In the genomic region with DNA sequence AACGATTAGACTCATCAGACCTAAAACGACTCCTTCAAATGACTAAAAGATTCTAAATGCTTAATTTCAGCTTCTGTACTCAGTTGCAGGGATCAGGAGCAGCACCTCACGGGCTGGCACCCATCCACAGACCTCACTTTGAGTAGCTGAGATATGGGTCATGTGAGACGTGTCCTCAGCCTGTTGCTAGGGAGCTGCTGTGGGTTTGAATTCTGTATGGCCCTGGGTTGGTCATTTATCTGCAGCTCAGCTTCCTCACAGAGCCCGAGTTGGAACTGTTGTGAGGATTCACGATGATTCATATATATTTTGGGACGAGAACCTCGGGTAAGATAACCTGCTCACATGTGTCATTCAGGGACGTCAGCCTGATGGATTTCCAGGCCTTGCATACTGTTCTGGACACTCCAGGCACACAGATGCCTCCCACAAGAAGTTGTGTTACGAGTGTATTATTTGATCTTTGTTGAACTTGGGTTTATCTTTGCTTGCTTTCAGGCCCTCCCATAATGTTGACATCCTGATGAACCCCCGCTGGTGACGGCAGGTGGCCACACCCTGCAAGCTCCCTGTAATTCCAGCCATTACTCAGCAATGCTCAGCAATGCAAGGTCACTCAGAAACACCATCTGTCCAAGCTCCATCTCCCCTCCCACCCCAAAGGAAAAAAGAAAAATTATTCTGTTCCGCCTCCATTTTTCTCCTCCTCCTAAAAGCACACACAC, we compare ENCODE assay signal across 1 cellular context.
TF ChIP-seq lines count a peak whose summit lies in the region.

No MANE protein-coding gene starts in this region.

TF ChIP-seq in K562, 482 proteins besides CTCF, POLR2A, EP300 and RAD21 (continued from another document):
- TF ChIP-seq BHLHE40 (IDR thresholded peaks at IDR 0.05; ENCODE audit: low read length) (peak; percentile 62; the same call in 1 of the 2 replicates), KDM1A (IDR thresholded peaks at IDR 0.05) (peak; percentile 23 to 49; a peak in 2 of 4 replicates), ARID1B (IDR thresholded peaks at IDR 0.05) (peak; percentile 83), POU5F1 (IDR thresholded peaks at IDR 0.05; ENCODE audit: borderline replicate concordance, low read depth, low read length, partially characterized antibody) (no peak), CREB1 (IDR thresholded peaks at IDR 0.05) (no peak), CREB1 (CRISPR knock-in tag; IDR thresholded peaks at IDR 0.05) (peak; percentile 46; the same call in 1 of the 2 replicates), CEBPG (CRISPR knock-in tag; IDR thresholded peaks at IDR 0.05) (peak; percentile 90), CEBPG (tag; conservative IDR thresholded peaks at IDR 0.05 in 1 of 2, IDR thresholded peaks at IDR 0.05 in 1 of 2) (peak; percentile 34 to 91; a peak in 3 of 4 replicates), RBBP5 (IDR thresholded peaks at IDR 0.05; ENCODE audit: borderline replicate concordance, insufficient read depth, low read length, poor library complexity, severe bottlenecking) (peak; percentile 51), NR3C1 (CRISPR knock-in tag; IDR thresholded peaks at IDR 0.05) (no peak), KLF1 (tag; IDR thresholded peaks at IDR 0.05) (peak; percentile 60), HDAC1 (IDR thresholded peaks at IDR 0.05) (0 out of 4 replicates have a peak, but pooled peaks of 1 of the 2 experiments have one; percentile 40), EP400 (IDR thresholded peaks at IDR 0.05) (peak; percentile 64; the same call in 1 of the 2 replicates), GTF2A2 (tag; IDR thresholded peaks at IDR 0.05) (no peak), MXI1 (IDR thresholded peaks at IDR 0.05; ENCODE audit: low read depth, low read length) (no peak), MYBL2 (IDR thresholded peaks at IDR 0.05; ENCODE audit: low read depth) (no peak), MYBL2 (CRISPR knock-in tag; IDR thresholded peaks at IDR 0.05; ENCODE audit: borderline replicate concordance) (no peak), NEUROD1 (IDR thresholded peaks at IDR 0.05; ENCODE audit: borderline replicate concordance, low read depth, low read length, partially characterized antibody) (peak; percentile 50), NONO (IDR thresholded peaks at IDR 0.05; ENCODE audit: low read depth in 2 of 2, low read length in 1 of 2) (no peak), NFXL1 (CRISPR knock-in tag; IDR thresholded peaks at IDR 0.05) (no peak), HOMEZ (CRISPR knock-in tag; IDR thresholded peaks at IDR 0.05) (no peak), MAFK (IDR thresholded peaks at IDR 0.05; ENCODE audit: low read length) (peak; percentile 66), JUN (IDR thresholded peaks at IDR 0.05; ENCODE audit: borderline replicate concordance, low read depth, low read length) (peak; percentile 61; the same call in 1 of the 2 replicates), JUN (CRISPR knock-in tag; IDR thresholded peaks at IDR 0.05; ENCODE audit: borderline replicate concordance) (peak; percentile 82; the same call in 1 of the 2 replicates), TRIM24 (IDR thresholded peaks at IDR 0.05) (peak; percentile 36 to 71; a peak in 2 of 4 replicates), BRCA1 (IDR thresholded peaks at IDR 0.05) (no peak), BRCA1 (CRISPR knock-in tag; IDR thresholded peaks at IDR 0.05) (no peak), BCL6 (CRISPR knock-in tag; IDR thresholded peaks at IDR 0.05) (no peak), SMARCC2 (IDR thresholded peaks at IDR 0.05; ENCODE audit: low read depth) (peak; percentile 55), CXXC5 (CRISPR knock-in tag; IDR thresholded peaks at IDR 0.05) (peak; percentile 46), PYGO2 (tag; IDR thresholded peaks at IDR 0.05) (no peak), MYC (IDR thresholded peaks at IDR 0.05; ENCODE audit: low read depth, low read length) (peak; percentile 32; the same call in 1 of the 2 replicates), MYC (CRISPR knock-in tag; IDR thresholded peaks at IDR 0.05; ENCODE audit: borderline replicate concordance, low read depth) (no peak), ZNF395 (CRISPR knock-in tag; IDR thresholded peaks at IDR 0.05) (no peak), SREBF2 (CRISPR knock-in tag; IDR thresholded peaks at IDR 0.05) (no peak), CCAR2 (IDR thresholded peaks at IDR 0.05; ENCODE audit: low read depth, low read length) (no peak), DPF2 (IDR thresholded peaks at IDR 0.05) (peak; percentile 89), ZNF584 (CRISPR knock-in tag; IDR thresholded peaks at IDR 0.05; ENCODE audit: low read depth) (no peak), HSF4 (CRISPR knock-in tag; IDR thresholded peaks at IDR 0.05; ENCODE audit: borderline replicate concordance) (no peak), RNF219 (CRISPR knock-in tag; IDR thresholded peaks at IDR 0.05) (no peak)
- TF ChIP-seq, protein P1, sequence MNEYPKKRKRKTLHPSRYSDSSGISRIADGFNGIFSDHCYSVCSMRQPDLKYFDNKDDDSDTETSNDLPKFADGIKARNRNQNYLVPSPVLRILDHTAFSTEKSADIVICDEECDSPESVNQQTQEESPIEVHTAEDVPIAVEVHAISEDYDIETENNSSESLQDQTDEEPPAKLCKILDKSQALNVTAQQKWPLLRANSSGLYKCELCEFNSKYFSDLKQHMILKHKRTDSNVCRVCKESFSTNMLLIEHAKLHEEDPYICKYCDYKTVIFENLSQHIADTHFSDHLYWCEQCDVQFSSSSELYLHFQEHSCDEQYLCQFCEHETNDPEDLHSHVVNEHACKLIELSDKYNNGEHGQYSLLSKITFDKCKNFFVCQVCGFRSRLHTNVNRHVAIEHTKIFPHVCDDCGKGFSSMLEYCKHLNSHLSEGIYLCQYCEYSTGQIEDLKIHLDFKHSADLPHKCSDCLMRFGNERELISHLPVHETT (CRISPR knock-in tag; conservative IDR thresholded peaks at IDR 0.05 in 1 of 2, IDR thresholded peaks at IDR 0.05 in 1 of 2): 0 out of 4 replicates have a peak, but pooled peaks of 1 of the 2 experiments have one; percentile 39
- TF ChIP-seq, protein P2, sequence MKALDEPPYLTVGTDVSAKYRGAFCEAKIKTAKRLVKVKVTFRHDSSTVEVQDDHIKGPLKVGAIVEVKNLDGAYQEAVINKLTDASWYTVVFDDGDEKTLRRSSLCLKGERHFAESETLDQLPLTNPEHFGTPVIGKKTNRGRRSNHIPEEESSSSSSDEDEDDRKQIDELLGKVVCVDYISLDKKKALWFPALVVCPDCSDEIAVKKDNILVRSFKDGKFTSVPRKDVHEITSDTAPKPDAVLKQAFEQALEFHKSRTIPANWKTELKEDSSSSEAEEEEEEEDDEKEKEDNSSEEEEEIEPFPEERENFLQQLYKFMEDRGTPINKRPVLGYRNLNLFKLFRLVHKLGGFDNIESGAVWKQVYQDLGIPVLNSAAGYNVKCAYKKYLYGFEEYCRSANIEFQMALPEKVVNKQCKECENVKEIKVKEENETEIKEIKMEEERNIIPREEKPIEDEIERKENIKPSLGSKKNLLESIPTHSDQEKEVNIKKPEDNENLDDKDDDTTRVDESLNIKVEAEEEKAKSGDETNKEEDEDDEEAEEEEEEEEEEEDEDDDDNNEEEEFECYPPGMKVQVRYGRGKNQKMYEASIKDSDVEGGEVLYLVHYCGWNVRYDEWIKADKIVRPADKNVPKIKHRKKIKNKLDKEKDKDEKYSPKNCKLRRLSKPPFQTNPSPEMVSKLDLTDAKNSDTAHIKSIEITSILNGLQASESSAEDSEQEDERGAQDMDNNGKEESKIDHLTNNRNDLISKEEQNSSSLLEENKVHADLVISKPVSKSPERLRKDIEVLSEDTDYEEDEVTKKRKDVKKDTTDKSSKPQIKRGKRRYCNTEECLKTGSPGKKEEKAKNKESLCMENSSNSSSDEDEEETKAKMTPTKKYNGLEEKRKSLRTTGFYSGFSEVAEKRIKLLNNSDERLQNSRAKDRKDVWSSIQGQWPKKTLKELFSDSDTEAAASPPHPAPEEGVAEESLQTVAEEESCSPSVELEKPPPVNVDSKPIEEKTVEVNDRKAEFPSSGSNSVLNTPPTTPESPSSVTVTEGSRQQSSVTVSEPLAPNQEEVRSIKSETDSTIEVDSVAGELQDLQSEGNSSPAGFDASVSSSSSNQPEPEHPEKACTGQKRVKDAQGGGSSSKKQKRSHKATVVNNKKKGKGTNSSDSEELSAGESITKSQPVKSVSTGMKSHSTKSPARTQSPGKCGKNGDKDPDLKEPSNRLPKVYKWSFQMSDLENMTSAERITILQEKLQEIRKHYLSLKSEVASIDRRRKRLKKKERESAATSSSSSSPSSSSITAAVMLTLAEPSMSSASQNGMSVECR (CRISPR knock-in tag; IDR thresholded peaks at IDR 0.05): no peak
- TF ChIP-seq, protein P3, sequence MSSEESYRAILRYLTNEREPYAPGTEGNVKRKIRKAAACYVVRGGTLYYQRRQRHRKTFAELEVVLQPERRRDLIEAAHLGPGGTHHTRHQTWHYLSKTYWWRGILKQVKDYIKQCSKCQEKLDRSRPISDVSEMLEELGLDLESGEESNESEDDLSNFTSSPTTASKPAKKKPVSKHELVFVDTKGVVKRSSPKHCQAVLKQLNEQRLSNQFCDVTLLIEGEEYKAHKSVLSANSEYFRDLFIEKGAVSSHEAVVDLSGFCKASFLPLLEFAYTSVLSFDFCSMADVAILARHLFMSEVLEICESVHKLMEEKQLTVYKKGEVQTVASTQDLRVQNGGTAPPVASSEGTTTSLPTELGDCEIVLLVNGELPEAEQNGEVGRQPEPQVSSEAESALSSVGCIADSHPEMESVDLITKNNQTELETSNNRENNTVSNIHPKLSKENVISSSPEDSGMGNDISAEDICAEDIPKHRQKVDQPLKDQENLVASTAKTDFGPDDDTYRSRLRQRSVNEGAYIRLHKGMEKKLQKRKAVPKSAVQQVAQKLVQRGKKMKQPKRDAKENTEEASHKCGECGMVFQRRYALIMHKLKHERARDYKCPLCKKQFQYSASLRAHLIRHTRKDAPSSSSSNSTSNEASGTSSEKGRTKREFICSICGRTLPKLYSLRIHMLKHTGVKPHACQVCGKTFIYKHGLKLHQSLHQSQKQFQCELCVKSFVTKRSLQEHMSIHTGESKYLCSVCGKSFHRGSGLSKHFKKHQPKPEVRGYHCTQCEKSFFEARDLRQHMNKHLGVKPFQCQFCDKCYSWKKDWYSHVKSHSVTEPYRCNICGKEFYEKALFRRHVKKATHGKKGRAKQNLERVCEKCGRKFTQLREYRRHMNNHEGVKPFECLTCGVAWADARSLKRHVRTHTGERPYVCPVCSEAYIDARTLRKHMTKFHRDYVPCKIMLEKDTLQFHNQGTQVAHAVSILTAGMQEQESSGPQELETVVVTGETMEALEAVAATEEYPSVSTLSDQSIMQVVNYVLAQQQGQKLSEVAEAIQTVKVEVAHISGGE (CRISPR knock-in tag; IDR thresholded peaks at IDR 0.05): no peak
- TF ChIP-seq, protein P4, sequence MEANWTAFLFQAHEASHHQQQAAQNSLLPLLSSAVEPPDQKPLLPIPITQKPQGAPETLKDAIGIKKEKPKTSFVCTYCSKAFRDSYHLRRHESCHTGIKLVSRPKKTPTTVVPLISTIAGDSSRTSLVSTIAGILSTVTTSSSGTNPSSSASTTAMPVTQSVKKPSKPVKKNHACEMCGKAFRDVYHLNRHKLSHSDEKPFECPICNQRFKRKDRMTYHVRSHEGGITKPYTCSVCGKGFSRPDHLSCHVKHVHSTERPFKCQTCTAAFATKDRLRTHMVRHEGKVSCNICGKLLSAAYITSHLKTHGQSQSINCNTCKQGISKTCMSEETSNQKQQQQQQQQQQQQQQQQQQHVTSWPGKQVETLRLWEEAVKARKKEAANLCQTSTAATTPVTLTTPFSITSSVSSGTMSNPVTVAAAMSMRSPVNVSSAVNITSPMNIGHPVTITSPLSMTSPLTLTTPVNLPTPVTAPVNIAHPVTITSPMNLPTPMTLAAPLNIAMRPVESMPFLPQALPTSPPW (CRISPR knock-in tag; IDR thresholded peaks at IDR 0.05): peak; percentile 41; the same call in 1 of the 2 replicates
- TF ChIP-seq, protein P5, sequence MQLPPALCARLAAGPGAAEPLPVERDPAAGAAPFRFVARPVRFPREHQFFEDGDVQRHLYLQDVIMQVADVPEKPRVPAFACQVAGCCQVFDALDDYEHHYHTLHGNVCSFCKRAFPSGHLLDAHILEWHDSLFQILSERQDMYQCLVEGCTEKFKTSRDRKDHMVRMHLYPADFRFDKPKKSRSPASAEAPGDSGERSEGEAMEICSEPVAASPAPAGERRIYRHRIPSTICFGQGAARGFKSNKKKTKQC (CRISPR knock-in tag; IDR thresholded peaks at IDR 0.05): no peak
